Comparison of ENCODE assay signal across 23 cellular contexts in the genomic region with DNA sequence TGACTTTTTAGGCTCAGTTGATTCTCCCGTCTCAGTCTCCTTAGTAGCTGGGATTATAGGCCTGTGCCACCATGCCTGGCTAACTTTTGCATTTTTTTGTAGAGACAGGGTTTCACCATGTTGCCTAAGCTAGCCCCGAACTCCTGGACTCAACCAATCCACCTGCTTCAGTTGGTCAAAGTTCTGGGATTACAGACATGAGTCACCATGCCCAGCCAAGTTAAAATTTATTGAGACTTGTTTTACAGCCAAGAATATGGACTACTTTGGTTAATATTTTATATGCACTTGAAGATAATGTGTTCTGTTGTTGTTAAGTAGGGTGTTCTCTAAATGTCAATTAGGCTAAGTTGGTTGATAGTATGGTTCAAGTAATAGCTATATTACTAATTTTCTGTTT. TPM values are rescaled to one million over a fixed set of nuclear protein-coding genes. Genes with fewer than 3 reads are reported as not detected.
DNase-seq lines count a peak whose midpoint lies in the region; TF ChIP-seq lines count a peak whose summit lies in the region.
"Had no signal": no experiment of that assay in that cellular context is flagged by ENCODE, and none has a peak within 500 bp of the region (broad histone marks: within the 10 kb centered on the region; RNA-seq: fewer than 3 reads in every experiment).

No MANE protein-coding gene starts in this region.

- H3K27me3 Mint-ChIP-seq in endodermal cell (ENCODE audit: insufficient read depth) = peaks cover 1% of the 10 kb centered on the region
- H3K27me3 Mint-ChIP-seq: CD4-positive, alpha-beta T cell had no signal

- H3K27ac Mint-ChIP-seq in endodermal cell = no peak overlapping the region
- H3K27ac Mint-ChIP-seq: CD4-positive, alpha-beta T cell; GM23338; HFFc6; IgD-negative memory B cell had no signal

- H3K4me3 Mint-ChIP-seq in endodermal cell = no peak overlapping the region
- H3K4me3 Mint-ChIP-seq: CD4-positive, alpha-beta T cell; GM23338; HFFc6; IgD-negative memory B cell had no signal

- H3K4me3 ChIP-seq in HUES6 (ENCODE audit: low read depth, low read length) = peak overlapping the region; percentile 53; the same call in 1 of the 2 replicates
- H3K4me3 ChIP-seq in NT2/D1 (ENCODE audit: insufficient read length, low read depth) = peak overlapping the region; percentile 57
- no peak overlapping the region for H3K4me3 ChIP-seq in epithelial cell of proximal tubule (ENCODE audit: low read depth, low read length)
- H3K4me3 ChIP-seq in endodermal cell (ENCODE audit: low read length) = no peak overlapping the region
- H3K4me3 ChIP-seq: GM23338 had no signal

- no peaks in the 10 kb centered on the region for H3K4me1 Mint-ChIP-seq in endodermal cell
- H3K4me1 Mint-ChIP-seq: GM23338, IgD-negative memory B cell had no signal

- H3K9me3 ChIP-seq in HUES6 (ENCODE audit: control insufficient read depth, insufficient read depth, low read depth, low read length) = peaks cover 46% of the 10 kb centered on the region
- H3K9me3 ChIP-seq in NT2/D1 (ENCODE audit: insufficient read depth, low read length) = peaks cover 39% of the 10 kb centered on the region
- H3K9me3 ChIP-seq in endodermal cell (ENCODE audit: control insufficient read depth, low read length) = peaks cover 41% of the 10 kb centered on the region

- H3K27me3 ChIP-seq in HUES6 (ENCODE audit: control insufficient read depth, insufficient read depth, low read length) = no peaks in the 10 kb centered on the region
- H3K27me3 ChIP-seq in NT2/D1 (ENCODE audit: insufficient read depth, insufficient read length) = no peaks in the 10 kb centered on the region
- H3K27me3 ChIP-seq in endodermal cell (ENCODE audit: control insufficient read depth, insufficient read depth, low read length, poor library complexity, severe bottlenecking) = no peaks in the 10 kb centered on the region

- no peak overlapping the region for H3K27ac ChIP-seq in HUES6 (ENCODE audit: low read depth, low read length)
- H3K27ac ChIP-seq in endodermal cell (ENCODE audit: low read depth, low read length) = no peak overlapping the region
- H3K27ac ChIP-seq: C4-2B had no signal

- H3K9me3 Mint-ChIP-seq in endodermal cell = peaks cover 48% of the 10 kb centered on the region

- DNase-seq in NT2/D1 (ENCODE audit: low read depth, low spot score) (no peak), epithelial cell of proximal tubule (ENCODE audit: low read depth) (peak; percentile 33), renal cortical epithelial cell (ENCODE audit: low read depth) (peak; percentile 22), NCI-H524 (lab: John Stamatoyannopoulos, UW) (no peak), endodermal cell (no peak), mucosa of gallbladder (ENCODE audit: low spot score) (no peak), GF-D8 (lab: John Stamatoyannopoulos, UW) (no peak)
- DNase-seq: AML-193; Caco-2; CD4-positive, alpha-beta T cell; DMS153; DND-41; EL; HCEC 1CT; HFFc6; KBM-7 had no signal

- H3K4me1 ChIP-seq in HUES6 (ENCODE audit: control insufficient read depth, insufficient read depth, low read length) = no peaks in the 10 kb centered on the region
- H3K4me1 ChIP-seq in NT2/D1 (ENCODE audit: insufficient read depth, insufficient read length) = no peaks in the 10 kb centered on the region
- no peaks in the 10 kb centered on the region for H3K4me1 ChIP-seq in endodermal cell (ENCODE audit: control insufficient read depth, insufficient read depth, low read length)
- H3K4me1 ChIP-seq: Caco-2 had no signal

- 80 to 89% methylated on average over 2 of the region's 2 CpGs for WGBS in endodermal cell (ENCODE audit: insufficient coverage in 1 of 2, insufficient read length in 1 of 2), 2 experiments

- H3K9ac ChIP-seq in HUES6 (ENCODE audit: low read length) (no peak overlapping the region), NT2/D1 (ENCODE audit: insufficient read length, low read depth) (no peak overlapping the region), endodermal cell (ENCODE audit: extremely low read depth, low read length, poor library complexity, severe bottlenecking) (no peak overlapping the region)

- H3K36me3 Mint-ChIP-seq in endodermal cell (ENCODE audit: low read depth) = no peaks in the 10 kb centered on the region

- TF ChIP-seq CTCF in epithelial cell of proximal tubule (conservative IDR thresholded peaks at IDR 0.05; ENCODE audit: low read depth, low read length) (no peak), endodermal cell (conservative IDR thresholded peaks at IDR 0.05) (no peak)

- H3K36me3 ChIP-seq in HUES6 (ENCODE audit: control insufficient read depth, insufficient read depth, low read length) (no peaks in the 10 kb centered on the region), NT2/D1 (ENCODE audit: insufficient read depth, insufficient read length, low read length) (no peaks in the 10 kb centered on the region), endodermal cell (ENCODE audit: control insufficient read depth, insufficient read depth, low read length) (no peaks in the 10 kb centered on the region)

RNA-seq across cellular contexts. Expression of gene CYTL1, which starts 58.7 kb away (rescaled TPM):
- total RNA-seq in epithelial cell of proximal tubule = 8.1 and 13.1 TPM in 2 replicates
- 5.0 TPM in 1 of 2 replicates, not detected in the other for total RNA-seq in renal cortical epithelial cell
- total RNA-seq in endodermal cell = 1 to 10 TPM; 2.2 to 3.7 TPM
- polyA plus RNA-seq in endodermal cell (2013, experiment 1 of 2) = 0.93 TPM
- polyA plus RNA-seq in endodermal cell (2013, experiment 2 of 2) = 1.4 TPM
- 10.7 TPM for total RNA-seq in mucosa of gallbladder
- total RNA-seq: Caco-2; CD4-positive, alpha-beta T cell; G401; HepG2; HFFc6 had no signal
- polyA plus RNA-seq: BJ, HepG2, IgD-negative memory B cell had no signal

Comparison
In these comparisons a context has a peak if more than half of its experiments do, and no peak if none do; other contexts are left out.
1. H3K4me3 ChIP-seq: peak in HUES6 (single experiment) and NT2/D1 (single experiment); none in epithelial cell of proximal tubule (single experiment) and endodermal cell (single experiment).
2. DNase-seq: peak in epithelial cell of proximal tubule (single experiment) and renal cortical epithelial cell (single experiment); none in NT2/D1 (single experiment), NCI-H524 (0 of 2), endodermal cell (single experiment), mucosa of gallbladder (single experiment) and GF-D8 (single experiment).